ENCODE assay signal across 2 cellular contexts in the genomic region with DNA sequence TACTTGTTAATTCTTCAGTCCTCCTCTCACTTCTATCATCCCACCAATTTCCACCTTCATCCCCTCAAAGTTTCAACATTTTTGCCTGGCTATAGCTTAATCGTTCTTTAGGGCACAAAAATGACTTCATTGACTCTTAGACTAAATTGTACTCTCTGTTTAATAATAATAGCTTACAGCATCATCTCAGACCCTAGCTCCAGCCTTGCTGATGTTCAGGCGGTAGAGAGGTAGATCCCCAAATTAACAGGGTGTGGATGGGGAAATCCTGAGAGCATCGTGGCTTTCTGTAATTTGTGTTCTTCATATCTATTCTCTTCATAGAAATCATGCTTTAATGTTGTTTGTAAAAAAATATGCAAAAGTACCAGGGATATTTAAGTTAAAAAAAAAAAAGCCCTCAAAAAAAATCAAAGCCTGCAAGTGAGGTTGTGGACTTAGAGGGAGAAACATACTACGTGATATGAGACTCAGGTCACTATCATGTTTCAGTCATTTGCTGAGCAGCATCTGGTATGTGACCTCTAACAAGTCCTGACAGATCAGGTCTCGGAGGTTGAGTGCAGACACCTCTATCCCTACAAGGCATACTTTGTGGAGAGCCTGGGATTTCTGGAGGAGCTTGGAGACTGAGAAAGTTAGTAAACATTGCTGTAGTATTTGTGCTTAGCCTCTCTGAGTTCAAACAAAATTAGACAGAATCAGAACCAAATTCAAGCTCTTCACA.
TF ChIP-seq lines count a peak whose summit lies in the region.

No MANE protein-coding gene starts in this region.

TF ChIP-seq in IMR-90, 13 proteins besides CTCF, POLR2A, EP300 and RAD21 (continued from another document):
- TF ChIP-seq CEBPB (IDR thresholded peaks at IDR 0.05; ENCODE audit: low read depth, low read length) (no peak), RFX5 (IDR thresholded peaks at IDR 0.05; ENCODE audit: low read depth, low read length) (no peak), FOS (IDR thresholded peaks at IDR 0.05; ENCODE audit: low read depth, low read length) (no peak), MAFK (IDR thresholded peaks at IDR 0.05; ENCODE audit: low read depth, low read length) (no peak), RCOR1 (IDR thresholded peaks at IDR 0.05; ENCODE audit: insufficient replicate concordance, low read length) (no peak)

TF ChIP-seq in SK-N-SH, 30 proteins besides CTCF, POLR2A, EP300 and RAD21:
- TF ChIP-seq, protein P1, sequence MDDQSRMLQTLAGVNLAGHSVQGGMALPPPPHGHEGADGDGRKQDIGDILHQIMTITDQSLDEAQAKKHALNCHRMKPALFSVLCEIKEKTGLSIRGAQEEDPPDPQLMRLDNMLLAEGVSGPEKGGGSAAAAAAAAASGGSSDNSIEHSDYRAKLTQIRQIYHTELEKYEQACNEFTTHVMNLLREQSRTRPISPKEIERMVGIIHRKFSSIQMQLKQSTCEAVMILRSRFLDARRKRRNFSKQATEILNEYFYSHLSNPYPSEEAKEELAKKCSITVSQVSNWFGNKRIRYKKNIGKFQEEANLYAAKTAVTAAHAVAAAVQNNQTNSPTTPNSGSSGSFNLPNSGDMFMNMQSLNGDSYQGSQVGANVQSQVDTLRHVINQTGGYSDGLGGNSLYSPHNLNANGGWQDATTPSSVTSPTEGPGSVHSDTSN (IDR thresholded peaks at IDR 0.05) = peak; percentile 32; the same call in 1 of the 2 replicates
- TF ChIP-seq IRF3 (IDR thresholded peaks at IDR 0.05; ENCODE audit: low read depth, low read length) (no peak), GABPA (IDR thresholded peaks at IDR 0.05; ENCODE audit: low read depth) (no peak), RFX5 (IDR thresholded peaks at IDR 0.05; ENCODE audit: low read length) (no peak), TCF12 (IDR thresholded peaks at IDR 0.05) (peak; percentile 27; the same call in 1 of the 2 replicates)
TF ChIP-seq in SK-N-SH: peak in this region for 2.
